28 cellular contexts compared by ENCODE assay signal in genomic region chr5:57036621-57037160, GRCh38.
DNase-seq lines count a peak whose midpoint lies in the region; ATAC-seq and TF ChIP-seq lines count a peak whose summit lies in the region.
"Had no signal": no experiment of that assay in that cellular context is flagged by ENCODE, and none has a peak within 500 bp of the region (broad histone marks: within the 10 kb centered on the region; RNA-seq: fewer than 3 reads in every experiment).

No MANE protein-coding gene starts in this region.

- H3K36me3 Mint-ChIP-seq in endodermal cell (ENCODE audit: low read depth) = no peaks in the 10 kb centered on the region
- H3K36me3 Mint-ChIP-seq: activated naive CD4-positive, alpha-beta T cell treated with anti-CD3 and anti-CD28 coated beads, Interleukin-2, amount 50 U/mL, for 72 hours had no signal

- H3K9ac ChIP-seq in HCT116 (ENCODE audit: low read length) (no peak overlapping the region), endodermal cell (ENCODE audit: extremely low read depth, low read length, poor library complexity, severe bottlenecking) (no peak overlapping the region)

- POLR2A ChIA-PET in HCT116 (lab: Charles Lee) (no interaction called here), OCI-LY7 (lab: Charles Lee) (no interaction called here)

- BruUV-seq in HCT116 (replicated peaks; lab: Mats Ljungman, UMichigan) (no TSS peak), OCI-LY7 (replicated peaks; lab: Mats Ljungman, UMichigan) (no TSS peak)

- H3K4me3 Mint-ChIP-seq in endodermal cell = no peak overlapping the region
- H3K4me3 Mint-ChIP-seq: activated CD8-positive, alpha-beta T cell treated with anti-CD3 and anti-CD28 coated beads for 36 hours had no signal

- in situ Hi-C loops in Caki2 (cut with HindIII; ENCODE audit: low pct_unique_long_range_greater_than_20kb, low sequenced_read_pairs) = no loop called here

- TF ChIP-seq RAD21 in HCT116 (IDR thresholded peaks at IDR 0.05; ENCODE audit: low read depth) = no peak

- H2AFZ ChIP-seq in HCT116 (ENCODE audit: low read depth, low read length, poor library complexity, severe bottlenecking) (peak overlapping the region; percentile 49), OCI-LY7 (ENCODE audit: low read length) (no peak overlapping the region)

- H3K36me3 ChIP-seq in HCT116 (ENCODE audit: control insufficient read depth in 1 of 2, insufficient read depth in 2 of 2, low read length in 2 of 2) (no peaks in the 10 kb centered on the region), OCI-LY7 (ENCODE audit: insufficient read depth, low read length) (no peaks in the 10 kb centered on the region), endodermal cell (ENCODE audit: control insufficient read depth, insufficient read depth, low read length) (no peaks in the 10 kb centered on the region)
- H3K36me3 ChIP-seq: breast epithelium, esophagus squamous epithelium, gastrocnemius medialis, sigmoid colon, suprapubic skin, upper lobe of right lung had no signal

- no peak overlapping the region for H3K27ac Mint-ChIP-seq in endodermal cell
- H3K27ac Mint-ChIP-seq: activated CD8-positive, alpha-beta T cell treated with anti-CD3 and anti-CD28 coated beads for 36 hours; activated naive CD4-positive, alpha-beta T cell treated with anti-CD3 and anti-CD28 coated beads, Interleukin-2, amount 50 U/mL, for 72 hours; activated T-helper 2 cell treated with anti-CD3 and anti-CD28 coated beads, Interferon-gamma antibody, Interleukin-2, Interleukin-4, amounts not matched to agents 10 μg/mL and 5 μg/mL and 100 μg/mL, durations not matched to agents 14 hours and 24 hours and 36 hours; progenitor cell of endocrine pancreas had no signal

- H3K9me3 ChIP-seq in HCT116 (ENCODE audit: control insufficient read depth in 1 of 2, insufficient read depth in 1 of 2, low read depth in 1 of 2, low read length in 2 of 2) (no peaks in the 10 kb centered on the region), OCI-LY7 (ENCODE audit: low read length) (no peaks in the 10 kb centered on the region), endodermal cell (ENCODE audit: control insufficient read depth, low read length) (no peaks in the 10 kb centered on the region)
- H3K9me3 ChIP-seq: breast epithelium, esophagus squamous epithelium, gastrocnemius medialis, sigmoid colon, suprapubic skin, upper lobe of right lung had no signal

- H4K20me1 ChIP-seq in HCT116 (ENCODE audit: insufficient read depth) = no peaks in the 10 kb centered on the region
- H4K20me1 ChIP-seq in OCI-LY7 (ENCODE audit: insufficient read depth, low read length) = no peaks in the 10 kb centered on the region

- intact Hi-C loops in HCT116 (cut with micrococcal nuclease) = no loop called here
- intact Hi-C loops in OCI-LY7 (cut with micrococcal nuclease; ENCODE audit: unreplicated experiment) = no loop called here

- H3K9me2 ChIP-seq in HCT116 (ENCODE audit: insufficient read depth) (no peaks in the 10 kb centered on the region), OCI-LY7 (ENCODE audit: insufficient read depth, low read length) (no peaks in the 10 kb centered on the region)

- no peak overlapping the region for H3K27ac ChIP-seq in HCT116 (ENCODE audit: low read depth, low read length)
- no peak overlapping the region for H3K27ac ChIP-seq in OCI-LY7 (ENCODE audit: low read depth, low read length, poor library complexity, severe bottlenecking)
- H3K27ac ChIP-seq in endodermal cell (ENCODE audit: low read depth, low read length) = no peak overlapping the region
- H3K27ac ChIP-seq: breast epithelium, C4-2B, esophagus squamous epithelium, gastrocnemius medialis, sigmoid colon, suprapubic skin, upper lobe of right lung had no signal

- CTCF ChIA-PET in HCT116 (lab: Charles Lee) (interaction anchor here (1.2 kb wide), 1 partner anchor 10 kb away, joined by 3 read pairs; no protein-coding TSS in a partner anchor), OCI-LY7 (lab: Charles Lee; ENCODE audit: unreplicated experiment) (no interaction called here)

- 97% methylated on average over 4 of the region's 4 CpGs; no CpG with 5 or more reads in 1 of the 2 experiments for WGBS in endodermal cell (ENCODE audit: insufficient coverage in 1 of 2, insufficient read length in 1 of 2), 2 experiments

- H3K4me1 ChIP-seq in HCT116 (ENCODE audit: control insufficient read depth in 1 of 2, insufficient read depth in 2 of 2, low read length in 2 of 2) (peaks cover 32 to 42% of the 10 kb centered on the region in 2 experiments), OCI-LY7 (ENCODE audit: insufficient read depth, low read length, poor library complexity, severe bottlenecking) (peaks cover 7% of the 10 kb centered on the region), endodermal cell (ENCODE audit: control insufficient read depth, insufficient read depth, low read length) (no peaks in the 10 kb centered on the region)
- H3K4me1 ChIP-seq: breast epithelium, gastrocnemius medialis, sigmoid colon, suprapubic skin, upper lobe of right lung had no signal

- peaks cover 6% of the 10 kb centered on the region for H3K4me1 Mint-ChIP-seq in endodermal cell

- no peak overlapping the region for H3K4me2 ChIP-seq in HCT116 (ENCODE audit: low read length)
- H3K4me2 ChIP-seq in OCI-LY7 (ENCODE audit: low read length) = no peak overlapping the region

- ATAC-seq in HCT116 (no peak), HG03159 (IDR thresholded peaks at IDR 0.05; ENCODE audit: unreplicated experiment) (no peak), GM21447 (IDR thresholded peaks at IDR 0.05; ENCODE audit: unreplicated experiment) (no peak), GM19035 (IDR thresholded peaks at IDR 0.05; ENCODE audit: unreplicated experiment) (no peak)
- ATAC-seq: activated CD8-positive, alpha-beta T cell treated with anti-CD3 and anti-CD28 coated beads for 36 hours; activated naive CD4-positive, alpha-beta T cell treated with anti-CD3 and anti-CD28 coated beads, Interleukin-2, amount 50 U/mL, for 72 hours; gastrocnemius medialis; PC-3; Right ventricle myocardium inferior; upper lobe of right lung had no signal

- RAD21 ChIA-PET in HCT116 (lab: Charles Lee; ENCODE audit: low non-redundant PET in 1 of 2, low total read pairs in 2 of 2, uncharacterized antibody in 2 of 2, unreplicated experiment in 2 of 2) = no interaction called here

- peaks cover 7% of the 10 kb centered on the region for H3K27me3 Mint-ChIP-seq in endodermal cell (ENCODE audit: insufficient read depth)

- DNase-seq in Caki2 (ENCODE audit: low read depth) (peak; percentile 9), HCT116 (ENCODE audit: low read depth, low spot score) (no peak), OCI-LY7 (ENCODE audit: low spot score) (peak; percentile 5), left kidney (ENCODE audit: low read depth, low spot score) (peak; percentile 63), endodermal cell (no peak)
- DNase-seq: activated CD4-positive, alpha-beta T cell treated with anti-CD3 and anti-CD28 coated beads for 1 hour; activated CD8-positive, alpha-beta T cell treated with anti-CD3 and anti-CD28 coated beads for 36 hours; effector memory CD4-positive, alpha-beta T cell; esophagus squamous epithelium; gastrocnemius medialis; HCEC 1CT; left cardiac atrium; NCI-H1436 treated with DMSO at 0.1 percent for 48 hours; PC-3; sigmoid colon; stimulated activated naive CD4-positive, alpha-beta T cell; T-helper 2 cell; upper lobe of right lung had no signal

- TF ChIP-seq CTCF in HCT116 (IDR thresholded peaks at IDR 0.05 in 2 of 3, conservative IDR thresholded peaks at IDR 0.05 in 1 of 3; ENCODE audit: borderline replicate concordance in 1 of 3, insufficient read depth in 1 of 3, low read depth in 2 of 3, low read length in 2 of 3) = no peak
- TF ChIP-seq CTCF in OCI-LY7 (conservative IDR thresholded peaks at IDR 0.05; ENCODE audit: low read length) = no peak
- TF ChIP-seq CTCF in endodermal cell (conservative IDR thresholded peaks at IDR 0.05) = no peak

- no peaks in the 10 kb centered on the region for H3K9me3 Mint-ChIP-seq in endodermal cell
- H3K9me3 Mint-ChIP-seq: activated CD8-positive, alpha-beta T cell treated with anti-CD3 and anti-CD28 coated beads for 36 hours; activated T-helper 2 cell treated with anti-CD3 and anti-CD28 coated beads, Interferon-gamma antibody, Interleukin-2, Interleukin-4, amounts not matched to agents 10 μg/mL and 5 μg/mL and 100 μg/mL, durations not matched to agents 14 hours and 24 hours and 36 hours had no signal

- no peaks in the 10 kb centered on the region for H3K27me3 ChIP-seq in HCT116 (ENCODE audit: insufficient read depth, low read length)
- no peaks in the 10 kb centered on the region for H3K27me3 ChIP-seq in endodermal cell (ENCODE audit: control insufficient read depth, insufficient read depth, low read length, poor library complexity, severe bottlenecking)
- H3K27me3 ChIP-seq: breast epithelium, esophagus squamous epithelium, gastrocnemius medialis, sigmoid colon, suprapubic skin, upper lobe of right lung had no signal

- no peak for TF ChIP-seq POLR2A in HCT116 (IDR thresholded peaks at IDR 0.05; ENCODE audit: borderline replicate concordance, extremely low read depth, insufficient read depth, insufficient read length)

- H3K79me2 ChIP-seq in HCT116 (ENCODE audit: insufficient read depth, low read length) = no peaks in the 10 kb centered on the region
- H3K79me2 ChIP-seq in OCI-LY7 (ENCODE audit: insufficient read depth, low read depth, low read length) = no peaks in the 10 kb centered on the region

- H3K4me3 ChIP-seq in HCT116 (replicated peaks in 1 of 2; ENCODE audit: low read depth in 1 of 2, low read length in 2 of 2) = no peak overlapping the region
- no peak overlapping the region for H3K4me3 ChIP-seq in OCI-LY7 (ENCODE audit: low read depth, low read length, poor library complexity, severe bottlenecking)
- no peak overlapping the region for H3K4me3 ChIP-seq in endodermal cell (ENCODE audit: low read length)
- H3K4me3 ChIP-seq: breast epithelium, esophagus squamous epithelium, gastrocnemius medialis, sigmoid colon, suprapubic skin, upper lobe of right lung had no signal

TF ChIP-seq in HCT116, 20 proteins besides CTCF, POLR2A, EP300 and RAD21 (continues in another document):
- no peak for TF ChIP-seq EGR1 (IDR thresholded peaks at IDR 0.05; ENCODE audit: low read depth)
- TF ChIP-seq, protein P1, sequence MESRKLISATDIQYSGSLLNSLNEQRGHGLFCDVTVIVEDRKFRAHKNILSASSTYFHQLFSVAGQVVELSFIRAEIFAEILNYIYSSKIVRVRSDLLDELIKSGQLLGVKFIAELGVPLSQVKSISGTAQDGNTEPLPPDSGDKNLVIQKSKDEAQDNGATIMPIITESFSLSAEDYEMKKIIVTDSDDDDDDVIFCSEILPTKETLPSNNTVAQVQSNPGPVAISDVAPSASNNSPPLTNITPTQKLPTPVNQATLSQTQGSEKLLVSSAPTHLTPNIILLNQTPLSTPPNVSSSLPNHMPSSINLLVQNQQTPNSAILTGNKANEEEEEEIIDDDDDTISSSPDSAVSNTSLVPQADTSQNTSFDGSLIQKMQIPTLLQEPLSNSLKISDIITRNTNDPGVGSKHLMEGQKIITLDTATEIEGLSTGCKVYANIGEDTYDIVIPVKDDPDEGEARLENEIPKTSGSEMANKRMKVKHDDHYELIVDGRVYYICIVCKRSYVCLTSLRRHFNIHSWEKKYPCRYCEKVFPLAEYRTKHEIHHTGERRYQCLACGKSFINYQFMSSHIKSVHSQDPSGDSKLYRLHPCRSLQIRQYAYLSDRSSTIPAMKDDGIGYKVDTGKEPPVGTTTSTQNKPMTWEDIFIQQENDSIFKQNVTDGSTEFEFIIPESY (IDR thresholded peaks at IDR 0.05; ENCODE audit: extremely low read depth, insufficient replicate concordance, low read length) = no peak

Comparison
In these comparisons a context has a peak if more than half of its experiments do, and no peak if none do; other contexts are left out.
1. DNase-seq: peak in Caki2 (single experiment), OCI-LY7 (single experiment) and left kidney (single experiment); none in HCT116 (single experiment) and endodermal cell (single experiment).